Comparison of ENCODE assay signal across 8 cellular contexts in the genomic region with DNA sequence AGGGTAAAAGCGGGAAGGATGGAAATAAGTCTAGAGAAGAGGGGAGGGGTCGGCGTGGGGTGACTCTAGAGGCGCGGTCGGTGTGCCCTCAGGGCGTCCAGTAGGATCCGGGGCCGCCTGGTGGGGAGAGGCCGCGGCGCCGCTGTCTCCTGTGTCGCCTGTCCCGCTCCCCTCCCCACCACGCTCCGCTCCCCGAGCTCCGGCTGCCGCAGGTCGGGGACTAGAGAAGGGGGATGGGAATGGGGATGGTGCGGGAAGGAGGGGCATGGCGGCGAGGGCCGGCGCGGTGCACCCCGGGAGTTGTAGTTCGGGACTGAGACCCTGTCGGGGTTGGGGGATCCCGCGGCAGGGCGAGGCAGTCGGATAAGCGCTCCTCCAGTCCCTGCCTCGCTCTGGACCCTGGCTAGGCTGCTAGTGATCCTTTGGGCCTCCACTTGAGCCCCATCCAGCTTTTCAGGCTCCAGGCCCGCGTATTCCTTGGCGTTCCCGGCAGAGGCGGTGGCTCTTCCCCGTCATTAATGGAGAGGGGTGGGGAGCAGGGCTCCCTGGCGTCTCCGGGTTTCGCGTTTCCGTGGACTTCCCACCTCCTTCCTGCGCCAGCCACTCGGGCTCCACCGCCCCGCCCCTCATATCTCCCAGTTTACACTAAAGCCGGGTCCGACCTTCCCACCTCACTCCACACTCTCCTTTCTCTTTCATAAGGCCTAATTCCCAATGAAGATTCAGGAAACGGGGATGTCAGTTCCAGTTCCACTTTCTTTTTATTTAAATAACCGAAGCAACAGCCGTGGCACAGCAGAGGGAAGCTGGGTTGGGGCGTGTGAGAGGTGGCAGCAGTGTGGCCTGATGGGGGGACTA. TPM values are rescaled to one million over a fixed set of nuclear protein-coding genes. Genes with fewer than 3 reads are reported as not detected.
A peak's percentile ranks its signal among the peaks of the same experiment; 100 is the strongest.
DNase-seq lines count a peak whose midpoint lies in the region; ATAC-seq lines count a peak whose summit lies in the region.

A gene with protein sequence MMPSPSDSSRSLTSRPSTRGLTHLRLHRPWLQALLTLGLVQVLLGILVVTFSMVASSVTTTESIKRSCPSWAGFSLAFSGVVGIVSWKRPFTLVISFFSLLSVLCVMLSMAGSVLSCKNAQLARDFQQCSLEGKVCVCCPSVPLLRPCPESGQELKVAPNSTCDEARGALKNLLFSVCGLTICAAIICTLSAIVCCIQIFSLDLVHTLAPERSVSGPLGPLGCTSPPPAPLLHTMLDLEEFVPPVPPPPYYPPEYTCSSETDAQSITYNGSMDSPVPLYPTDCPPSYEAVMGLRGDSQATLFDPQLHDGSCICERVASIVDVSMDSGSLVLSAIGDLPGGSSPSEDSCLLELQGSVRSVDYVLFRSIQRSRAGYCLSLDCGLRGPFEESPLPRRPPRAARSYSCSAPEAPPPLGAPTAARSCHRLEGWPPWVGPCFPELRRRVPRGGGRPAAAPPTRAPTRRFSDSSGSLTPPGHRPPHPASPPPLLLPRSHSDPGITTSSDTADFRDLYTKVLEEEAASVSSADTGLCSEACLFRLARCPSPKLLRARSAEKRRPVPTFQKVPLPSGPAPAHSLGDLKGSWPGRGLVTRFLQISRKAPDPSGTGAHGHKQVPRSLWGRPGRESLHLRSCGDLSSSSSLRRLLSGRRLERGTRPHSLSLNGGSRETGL (minus strand): TSS at position 241 of the 858 bp plus-strand sequence. CDS start 606 bp downstream, outside the sequence.

- H3K4me1 Mint-ChIP-seq in CD4-positive, CD25-positive, alpha-beta regulatory T cell: peaks cover 0 to 55% (median 26%) of the 10 kb centered on the region in 4 donors
- peaks cover 34% of the 10 kb centered on the region for H3K4me1 Mint-ChIP-seq in activated naive CD8-positive, alpha-beta T cell (ENCODE audit: low read depth)

- peak within 1 kb of the TSS; percentile 81 to 92 (median 83) for H3K4me3 Mint-ChIP-seq in CD4-positive, CD25-positive, alpha-beta regulatory T cell
- peak within 1 kb of the TSS; percentile 87 for H3K4me3 Mint-ChIP-seq in activated naive CD8-positive, alpha-beta T cell

- no peaks in the 10 kb centered on the region for H3K9me3 Mint-ChIP-seq in CD4-positive, CD25-positive, alpha-beta regulatory T cell
- H3K9me3 Mint-ChIP-seq in activated naive CD8-positive, alpha-beta T cell (ENCODE audit: low read depth): no peaks in the 10 kb centered on the region

- H3K36me3 Mint-ChIP-seq in CD4-positive, CD25-positive, alpha-beta regulatory T cell: peaks cover 22% of the 10 kb centered on the region
- H3K36me3 Mint-ChIP-seq in activated naive CD8-positive, alpha-beta T cell: peaks cover 8% of the 10 kb centered on the region

- H3K4me1 ChIP-seq in CD4-positive, CD25-positive, alpha-beta regulatory T cell (ENCODE audit: control insufficient read depth, insufficient read depth, low read length, poor library complexity, severe bottlenecking): peaks cover 23% of the 10 kb centered on the region
- peaks cover 9% of the 10 kb centered on the region for H3K4me1 ChIP-seq in thymus (ENCODE audit: control insufficient read depth, insufficient read depth, low read length)

- no peaks in the 10 kb centered on the region for H3K9me3 ChIP-seq in CD4-positive, CD25-positive, alpha-beta regulatory T cell (ENCODE audit: control insufficient read depth in 2 of 2, low read length in 2 of 2)
- no peaks in the 10 kb centered on the region for H3K9me3 ChIP-seq in thymus (ENCODE audit: control insufficient read depth)

- peak; percentile 46 to 53 for ATAC-seq in CD4-positive, CD25-positive, alpha-beta regulatory T cell (ENCODE audit: low read depth in 2 of 2)
- ATAC-seq in GM21390 (IDR thresholded peaks at IDR 0.05; ENCODE audit: unreplicated experiment): peak; percentile 48

- no peaks in the 10 kb centered on the region for H3K27me3 ChIP-seq in CD4-positive, CD25-positive, alpha-beta regulatory T cell (ENCODE audit: control insufficient read depth, insufficient read depth, low read length)
- H3K27me3 ChIP-seq in thymus (ENCODE audit: control insufficient read depth, insufficient read depth): no peaks in the 10 kb centered on the region

- H3K27me3 Mint-ChIP-seq in CD4-positive, CD25-positive, alpha-beta regulatory T cell: no peaks in the 10 kb centered on the region
- H3K27me3 Mint-ChIP-seq in activated naive CD8-positive, alpha-beta T cell: no peaks in the 10 kb centered on the region

- H3K4me3 ChIP-seq in CD4-positive, CD25-positive, alpha-beta regulatory T cell (ENCODE audit: low read depth, low read length): no peak within 1 kb of the TSS
- H3K4me3 ChIP-seq in thymus (ENCODE audit: low read length): peak within 1 kb of the TSS; percentile 85

- peak within 1 kb of the TSS; percentile 14 for H3K27ac ChIP-seq in CD4-positive, CD25-positive, alpha-beta regulatory T cell (ENCODE audit: insufficient read depth, low read length, poor library complexity, severe bottlenecking)
- peak within 1 kb of the TSS; percentile 80 for H3K27ac ChIP-seq in thymus (ENCODE audit: low read depth)

- peak within 1 kb of the TSS; percentile 15 to 90 (median 87) for H3K27ac Mint-ChIP-seq in CD4-positive, CD25-positive, alpha-beta regulatory T cell
- peak within 1 kb of the TSS; percentile 73 for H3K27ac Mint-ChIP-seq in activated naive CD8-positive, alpha-beta T cell

- peaks cover 26% of the 10 kb centered on the region for H3K36me3 ChIP-seq in CD4-positive, CD25-positive, alpha-beta regulatory T cell (ENCODE audit: control insufficient read depth, insufficient read depth, low read length)
- peaks cover 18% of the 10 kb centered on the region for H3K36me3 ChIP-seq in thymus (ENCODE audit: control insufficient read depth, insufficient read depth)

- WGBS in thymus: 12% methylated on average over 57 of the region's 57 CpGs

- peak; percentile 67 to 79 (median 71) for DNase-seq in CD4-positive, CD25-positive, alpha-beta regulatory T cell
- DNase-seq in NAMALWA (ENCODE audit: low spot score) (peak; percentile 91), SKM-1 treated with dmso at 0.1 percent for 144 hours (lab: John Stamatoyannopoulos, UW; ENCODE audit: unreplicated experiment) (peak; percentile 71), glomerular endothelial cell (ENCODE audit: extremely low read depth, low read depth, low spot score) (no peak), occipital lobe (lab: John Stamatoyannopoulos, UW) (peak; percentile 82)

RNA-seq across cellular contexts. Expression of the gene that starts here (rescaled TPM):
- total RNA-seq in CD4-positive, CD25-positive, alpha-beta regulatory T cell: 7.8 TPM
- polyA plus RNA-seq in CD4-positive, CD25-positive, alpha-beta regulatory T cell: under 1 TPM; 0.57 to 0.97 (median 0.72) TPM
- 26.5 and 46.3 TPM in 2 replicates for total RNA-seq in glomerular endothelial cell
- total RNA-seq in occipital lobe: 3.7 TPM
- 12.5 TPM for polyA plus RNA-seq in thymus
